Comparison of ENCODE assay signal across 27 cellular contexts in genomic region chr11:70404244-70404643, GRCh38.
"Had no signal": no experiment of that assay in that cellular context is flagged by ENCODE, and none has a peak within 500 bp of the region (broad histone marks: within the 10 kb centered on the region; RNA-seq: fewer than 3 reads in every experiment).

No MANE protein-coding gene starts in this region.

- H3K9me3 Mint-ChIP-seq: activated B cell treated with CpG ODN at 0.5 μM for 24 hours; activated CD4-positive, alpha-beta T cell treated with anti-CD3 and anti-CD28 coated beads, Interleukin-2, amount 10 ng/mL, durations not matched to agents 24 days and 14 days; activated naive CD4-positive, alpha-beta T cell treated with anti-CD3 and anti-CD28 coated beads, Interleukin-2, amount 50 U/mL, for 72 hours; activated T-cell treated with anti-CD3 and anti-CD28 coated beads, Interleukin-2, amount 50 U/mL, for 24 hours; activated T-helper 1 cell treated with anti-CD3 and anti-CD28 coated beads, Interleukin-12 subunit alpha, Interleukin-12 subunit beta, Interleukin-2, Interleukin-4 antibody, amounts not matched to agents 30 ng/mL and 10 ng/mL and 1 ng/mL, durations not matched to agents 14 hours and 24 hours and 36 hours had no signal

- H3K27ac Mint-ChIP-seq: activated B cell treated with CpG ODN at 0.5 μM for 24 hours; activated CD4-positive, alpha-beta T cell treated with anti-CD3 and anti-CD28 coated beads, Interleukin-2, amount 10 ng/mL, durations not matched to agents 24 days and 14 days; activated CD8-positive, alpha-beta memory T cell treated with anti-CD3 and anti-CD28 coated beads, Interleukin-2, amount 10 ng/mL, durations not matched to agents 7 days and 5 days; activated naive CD4-positive, alpha-beta T cell treated with anti-CD3 and anti-CD28 coated beads, Interleukin-2, amount 50 U/mL, for 72 hours; activated T-cell treated with anti-CD3 and anti-CD28 coated beads, Interleukin-2, amount 50 U/mL, for 24 hours; activated T-helper 1 cell treated with anti-CD3 and anti-CD28 coated beads, Interleukin-12 subunit alpha, Interleukin-12 subunit beta, Interleukin-2, Interleukin-4 antibody, amounts not matched to agents 30 ng/mL and 10 ng/mL and 1 ng/mL, durations not matched to agents 14 hours and 24 hours and 36 hours; T-helper 17 cell had no signal

- H3K27ac ChIP-seq: brain microvascular endothelial cell, cardiac muscle cell, SJCRH30 had no signal

- DNase-seq: activated B cell treated with CpG ODN at 0.5 μM for 24 hours; activated CD4-positive, alpha-beta T cell treated with anti-CD3 and anti-CD28 coated beads for 1 hour; activated CD4-positive, alpha-beta T cell treated with anti-CD3 and anti-CD28 coated beads, Interleukin-2, amount 10 ng/mL, durations not matched to agents 24 days and 14 days; activated CD4-positive, alpha-beta T cell treated with anti-CD3 and anti-CD28 coated beads, Interleukin-2, amount 50 U/mL, for 48 hours; activated CD8-positive, alpha-beta memory T cell treated with anti-CD3 and anti-CD28 coated beads, Interleukin-2, amount 10 ng/mL, durations not matched to agents 7 days and 5 days; activated effector memory CD4-positive, alpha-beta T cell treated with Interleukin-2 at 50 U/mL for 16 hours; activated naive CD4-positive, alpha-beta T cell treated with Interleukin-2 at 50 U/mL for 16 hours; activated T-cell treated with anti-CD3 and anti-CD28 coated beads, Interleukin-2, amount 50 U/mL, for 24 hours; brain microvascular endothelial cell; MM.1S; NCI-H1105; NCI-H1436; NCI-H1694 treated with DMSO at 0.1 percent for 48 hours; NCI-H2029 treated with DMSO at 0.1 percent for 48 hours; NCI-H345; NCI-H510A; NCI-H526 treated with DMSO at 0.1 percent for 48 hours; NCI-H82; Right ventricle myocardium superior; RPMI8226; SJCRH30; T-helper 17 cell; T-helper 9 cell had no signal

- H3K27me3 ChIP-seq: brain microvascular endothelial cell, cardiac muscle cell, SJCRH30 had no signal

- H3K4me1 ChIP-seq: SJCRH30 had no signal

- H3K36me3 Mint-ChIP-seq: activated CD8-positive, alpha-beta memory T cell treated with anti-CD3 and anti-CD28 coated beads, Interleukin-2, amount 10 ng/mL, durations not matched to agents 7 days and 5 days had no signal

- H3K4me1 Mint-ChIP-seq: T-helper 17 cell had no signal

- ATAC-seq: activated CD8-positive, alpha-beta memory T cell treated with anti-CD3 and anti-CD28 coated beads, Interleukin-2, amount 10 ng/mL, durations not matched to agents 7 days and 5 days; activated naive CD4-positive, alpha-beta T cell treated with anti-CD3 and anti-CD28 coated beads, Interleukin-2, amount 50 U/mL, for 72 hours; SK-N-SH treated with all-trans-retinoic acid at 6 μM for 48 hours; T-helper 17 cell had no signal

- H3K4me3 ChIP-seq: cardiac muscle cell, SJCRH30 had no signal

- H3K9me3 ChIP-seq: SJCRH30 had no signal

- H3K4me3 Mint-ChIP-seq: activated B cell treated with CpG ODN at 0.5 μM for 24 hours; activated CD4-positive, alpha-beta T cell treated with anti-CD3 and anti-CD28 coated beads, Interleukin-2, amount 10 ng/mL, durations not matched to agents 24 days and 14 days; activated CD8-positive, alpha-beta memory T cell treated with anti-CD3 and anti-CD28 coated beads, Interleukin-2, amount 10 ng/mL, durations not matched to agents 7 days and 5 days; activated T-cell treated with anti-CD3 and anti-CD28 coated beads, Interleukin-2, amount 50 U/mL, for 24 hours; activated T-helper 1 cell treated with anti-CD3 and anti-CD28 coated beads, Interleukin-12 subunit alpha, Interleukin-12 subunit beta, Interleukin-2, Interleukin-4 antibody, amounts not matched to agents 30 ng/mL and 10 ng/mL and 1 ng/mL, durations not matched to agents 14 hours and 24 hours and 36 hours; T-helper 17 cell had no signal
